ENCODE assay signal across 1 cellular context in genomic region chr16:84913315-84913714, GRCh38.
TF ChIP-seq lines count a peak whose summit lies in the region.

No MANE protein-coding gene starts in this region.

TF ChIP-seq in K562, 482 proteins besides CTCF, POLR2A, EP300 and RAD21 (continued from another document):
- TF ChIP-seq HNRNPUL1 (IDR thresholded peaks at IDR 0.05; ENCODE audit: low read length) (no peak), MAFF (IDR thresholded peaks at IDR 0.05; ENCODE audit: low read length) (no peak), DMBX1 (CRISPR knock-in tag; IDR thresholded peaks at IDR 0.05; ENCODE audit: borderline replicate concordance) (peak; percentile 38; the same call in 1 of the 2 replicates), CHCHD3 (CRISPR knock-in tag; IDR thresholded peaks at IDR 0.05) (no peak), DACH1 (IDR thresholded peaks at IDR 0.05; ENCODE audit: partially characterized antibody) (no peak), MEIS2 (IDR thresholded peaks at IDR 0.05; ENCODE audit: partially characterized antibody) (peak; percentile 12), CTBP1 (IDR thresholded peaks at IDR 0.05; ENCODE audit: borderline replicate concordance) (peak; percentile 47; the same call in 1 of the 2 replicates), HMGN3 (IDR thresholded peaks at IDR 0.05; ENCODE audit: borderline replicate concordance, extremely low read depth, insufficient read length, low read depth, low read length) (no peak), ZSCAN29 (IDR thresholded peaks at IDR 0.05) (no peak), CXXC5 (CRISPR knock-in tag; IDR thresholded peaks at IDR 0.05) (peak; percentile 71), CBFA2T3 (IDR thresholded peaks at IDR 0.05) (peak; percentile 84), ESRRA (IDR thresholded peaks at IDR 0.05; ENCODE audit: borderline replicate concordance, low read depth) (0 out of 2 replicates have a peak, but pooled peaks have one; percentile 15), JUNB (CRISPR knock-in tag; conservative IDR thresholded peaks at IDR 0.05) (no peak), MITF (IDR thresholded peaks at IDR 0.05) (no peak), TAL1 (IDR thresholded peaks at IDR 0.05) (peak; percentile 79), SRSF1 (IDR thresholded peaks at IDR 0.05; ENCODE audit: low read depth, low read length) (no peak), KLF16 (IDR thresholded peaks at IDR 0.05) (peak; percentile 37; the same call in 1 of the 2 replicates), ZNF780A (CRISPR knock-in tag; IDR thresholded peaks at IDR 0.05) (no peak), RNF219 (CRISPR knock-in tag; IDR thresholded peaks at IDR 0.05) (no peak), HMG20B (CRISPR knock-in tag; IDR thresholded peaks at IDR 0.05) (no peak), HES1 (IDR thresholded peaks at IDR 0.05; ENCODE audit: low read depth) (no peak), SMAD3 (CRISPR knock-in tag; conservative IDR thresholded peaks at IDR 0.05) (no peak), MCM2 (IDR thresholded peaks at IDR 0.05; ENCODE audit: low read depth) (no peak), BRCA1 (IDR thresholded peaks at IDR 0.05) (no peak), BRCA1 (CRISPR knock-in tag; IDR thresholded peaks at IDR 0.05) (no peak), EHMT2 (IDR thresholded peaks at IDR 0.05) (no peak), MTA1 (IDR thresholded peaks at IDR 0.05; ENCODE audit: borderline replicate concordance) (no peak)
